Comparison of ENCODE assay signal across 1 cellular context in the genomic region with DNA sequence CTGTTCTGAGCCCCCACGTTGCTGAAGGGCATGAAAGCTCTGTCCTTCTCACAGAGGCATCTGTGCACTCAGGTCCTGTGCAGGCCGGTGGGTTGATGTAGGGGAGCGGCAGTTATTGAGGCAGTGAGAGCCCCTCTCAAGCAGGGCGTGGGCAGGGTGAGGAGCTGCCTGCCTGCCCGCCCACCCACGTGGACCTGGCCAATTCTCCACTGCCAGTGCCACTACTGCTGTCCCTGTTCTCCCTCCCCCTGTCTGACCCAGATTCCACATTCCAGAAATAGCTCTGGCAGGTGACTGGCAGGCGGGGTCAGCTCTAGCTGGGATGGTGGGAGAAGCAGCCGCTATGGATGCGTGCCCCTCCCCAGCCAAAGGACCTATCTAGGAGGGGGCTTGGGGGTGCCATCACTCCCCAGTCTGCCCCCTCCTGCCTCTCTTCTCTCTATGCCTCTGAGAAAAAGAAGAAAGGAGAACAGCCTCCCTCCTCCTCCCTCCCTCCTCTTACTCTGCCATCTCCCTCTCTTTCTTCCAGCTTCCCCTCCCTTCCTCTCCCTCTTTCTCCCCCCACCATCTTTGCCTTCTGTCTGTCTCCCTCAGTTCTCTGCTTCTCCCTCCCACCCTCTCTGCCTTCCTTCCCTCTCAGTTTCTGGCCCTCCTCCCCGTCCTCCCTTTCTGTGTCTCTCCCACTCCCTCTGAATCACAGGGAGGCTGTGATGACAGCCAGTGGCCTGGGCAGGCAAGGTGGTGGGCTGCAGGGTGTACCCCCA.
TF ChIP-seq lines count a peak whose summit lies in the region.

No MANE protein-coding gene starts in this region.

TF ChIP-seq in HepG2, 621 proteins besides CTCF, POLR2A, EP300 and RAD21 (continued from another document and continues in another):
- TF ChIP-seq, protein P1, sequence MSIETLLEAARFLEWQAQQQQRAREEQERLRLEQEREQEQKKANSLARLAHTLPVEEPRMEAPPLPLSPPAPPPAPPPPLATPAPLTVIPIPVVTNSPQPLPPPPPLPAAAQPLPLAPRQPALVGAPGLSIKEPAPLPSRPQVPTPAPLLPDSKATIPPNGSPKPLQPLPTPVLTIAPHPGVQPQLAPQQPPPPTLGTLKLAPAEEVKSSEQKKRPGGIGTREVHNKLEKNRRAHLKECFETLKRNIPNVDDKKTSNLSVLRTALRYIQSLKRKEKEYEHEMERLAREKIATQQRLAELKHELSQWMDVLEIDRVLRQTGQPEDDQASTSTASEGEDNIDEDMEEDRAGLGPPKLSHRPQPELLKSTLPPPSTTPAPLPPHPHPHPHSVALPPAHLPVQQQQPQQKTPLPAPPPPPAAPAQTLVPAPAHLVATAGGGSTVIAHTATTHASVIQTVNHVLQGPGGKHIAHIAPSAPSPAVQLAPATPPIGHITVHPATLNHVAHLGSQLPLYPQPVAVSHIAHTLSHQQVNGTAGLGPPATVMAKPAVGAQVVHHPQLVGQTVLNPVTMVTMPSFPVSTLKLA (IDR thresholded peaks at IDR 0.05), result peak; percentile 52
- TF ChIP-seq RXRA (CRISPR knock-in tag; IDR thresholded peaks at IDR 0.05) (peak; percentile 51), NRL (CRISPR knock-in tag; IDR thresholded peaks at IDR 0.05; ENCODE audit: borderline replicate concordance) (peak; percentile 66; the same call in 1 of the 2 replicates), MLXIP (CRISPR knock-in tag; IDR thresholded peaks at IDR 0.05; ENCODE audit: borderline replicate concordance) (no peak), HOMEZ (CRISPR knock-in tag; IDR thresholded peaks at IDR 0.05; ENCODE audit: low read depth) (no peak), GATAD2A (CRISPR knock-in tag; IDR thresholded peaks at IDR 0.05) (0 out of 2 replicates have a peak, but pooled peaks have one; percentile 33), ARNTL (CRISPR knock-in tag; IDR thresholded peaks at IDR 0.05) (0 out of 2 replicates have a peak, but pooled peaks have one; percentile 32), NONO (IDR thresholded peaks at IDR 0.05) (0 out of 2 replicates have a peak, but pooled peaks have one; percentile 66), NONO (CRISPR knock-in tag; conservative IDR thresholded peaks at IDR 0.05) (peak; percentile 52; the same call in 1 of the 2 replicates), ZBTB7A (CRISPR knock-in tag; IDR thresholded peaks at IDR 0.05) (0 out of 2 replicates have a peak, but pooled peaks have one; percentile 15), HIVEP1 (CRISPR knock-in tag; IDR thresholded peaks at IDR 0.05) (0 out of 2 replicates have a peak, but pooled peaks have one; percentile 28), TAF15 (IDR thresholded peaks at IDR 0.05; ENCODE audit: low read depth, low read length, poor library complexity, severe bottlenecking) (no peak), MED1 (CRISPR knock-in tag; IDR thresholded peaks at IDR 0.05) (peak; percentile 34; the same call in 1 of the 2 replicates), GABPA (IDR thresholded peaks at IDR 0.05; ENCODE audit: low read depth, low read length) (no peak), GABPA (CRISPR knock-in tag; IDR thresholded peaks at IDR 0.05; ENCODE audit: low read depth) (no peak), ZNF121 (CRISPR knock-in tag; IDR thresholded peaks at IDR 0.05) (0 out of 2 replicates have a peak, but pooled peaks have one; percentile 5), ZNF337 (CRISPR knock-in tag; IDR thresholded peaks at IDR 0.05; ENCODE audit: borderline replicate concordance, low read depth) (no peak), ZNF543 (CRISPR knock-in tag; IDR thresholded peaks at IDR 0.05) (0 out of 2 replicates have a peak, but pooled peaks have one; percentile 45), KLF9 (CRISPR knock-in tag; IDR thresholded peaks at IDR 0.05; ENCODE audit: low read depth) (no peak), DMAP1 (CRISPR knock-in tag; IDR thresholded peaks at IDR 0.05) (0 out of 2 replicates have a peak, but pooled peaks have one; percentile 32), TEAD3 (CRISPR knock-in tag; optimal IDR thresholded peaks at IDR 0.05; ENCODE audit: borderline replicate concordance) (peak; percentile 98), ZNF839 (CRISPR knock-in tag; IDR thresholded peaks at IDR 0.05; ENCODE audit: borderline replicate concordance) (0 out of 2 replicates have a peak, but pooled peaks have one; percentile 21), ZNF746 (CRISPR knock-in tag; IDR thresholded peaks at IDR 0.05) (peak; percentile 54; the same call in 1 of the 2 replicates), ZNF513 (CRISPR knock-in tag; conservative IDR thresholded peaks at IDR 0.05) (no peak), RARA (CRISPR knock-in tag; IDR thresholded peaks at IDR 0.05) (peak; percentile 57; the same call in 1 of the 2 replicates), ZNF720 (CRISPR knock-in tag; IDR thresholded peaks at IDR 0.05) (no peak), XRCC5 (optimal IDR thresholded peaks at IDR 0.05; ENCODE audit: low read length) (no peak), ZNF761 (CRISPR knock-in tag; conservative IDR thresholded peaks at IDR 0.05) (0 out of 2 replicates have a peak, but pooled peaks have one; percentile 29), ZNF891 (CRISPR knock-in tag; IDR thresholded peaks at IDR 0.05) (peak; percentile 57)
- TF ChIP-seq, protein P2, sequence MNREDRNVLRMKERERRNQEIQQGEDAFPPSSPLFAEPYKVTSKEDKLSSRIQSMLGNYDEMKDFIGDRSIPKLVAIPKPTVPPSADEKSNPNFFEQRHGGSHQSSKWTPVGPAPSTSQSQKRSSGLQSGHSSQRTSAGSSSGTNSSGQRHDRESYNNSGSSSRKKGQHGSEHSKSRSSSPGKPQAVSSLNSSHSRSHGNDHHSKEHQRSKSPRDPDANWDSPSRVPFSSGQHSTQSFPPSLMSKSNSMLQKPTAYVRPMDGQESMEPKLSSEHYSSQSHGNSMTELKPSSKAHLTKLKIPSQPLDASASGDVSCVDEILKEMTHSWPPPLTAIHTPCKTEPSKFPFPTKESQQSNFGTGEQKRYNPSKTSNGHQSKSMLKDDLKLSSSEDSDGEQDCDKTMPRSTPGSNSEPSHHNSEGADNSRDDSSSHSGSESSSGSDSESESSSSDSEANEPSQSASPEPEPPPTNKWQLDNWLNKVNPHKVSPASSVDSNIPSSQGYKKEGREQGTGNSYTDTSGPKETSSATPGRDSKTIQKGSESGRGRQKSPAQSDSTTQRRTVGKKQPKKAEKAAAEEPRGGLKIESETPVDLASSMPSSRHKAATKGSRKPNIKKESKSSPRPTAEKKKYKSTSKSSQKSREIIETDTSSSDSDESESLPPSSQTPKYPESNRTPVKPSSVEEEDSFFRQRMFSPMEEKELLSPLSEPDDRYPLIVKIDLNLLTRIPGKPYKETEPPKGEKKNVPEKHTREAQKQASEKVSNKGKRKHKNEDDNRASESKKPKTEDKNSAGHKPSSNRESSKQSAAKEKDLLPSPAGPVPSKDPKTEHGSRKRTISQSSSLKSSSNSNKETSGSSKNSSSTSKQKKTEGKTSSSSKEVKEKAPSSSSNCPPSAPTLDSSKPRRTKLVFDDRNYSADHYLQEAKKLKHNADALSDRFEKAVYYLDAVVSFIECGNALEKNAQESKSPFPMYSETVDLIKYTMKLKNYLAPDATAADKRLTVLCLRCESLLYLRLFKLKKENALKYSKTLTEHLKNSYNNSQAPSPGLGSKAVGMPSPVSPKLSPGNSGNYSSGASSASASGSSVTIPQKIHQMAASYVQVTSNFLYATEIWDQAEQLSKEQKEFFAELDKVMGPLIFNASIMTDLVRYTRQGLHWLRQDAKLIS (CRISPR knock-in tag; IDR thresholded peaks at IDR 0.05), result no peak
- TF ChIP-seq, protein P3, sequence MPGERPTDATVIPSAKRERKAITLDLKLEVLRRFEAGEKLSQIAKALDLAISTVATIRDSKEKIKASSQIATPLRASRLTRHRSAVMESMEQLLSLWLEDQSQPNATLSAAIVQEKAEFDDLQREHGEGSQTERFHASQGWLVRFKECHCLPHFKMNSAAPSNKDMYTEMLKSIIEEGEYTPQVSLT (CRISPR knock-in tag; IDR thresholded peaks at IDR 0.05; ENCODE audit: borderline replicate concordance, low read depth), result no peak
- TF ChIP-seq, protein P4, sequence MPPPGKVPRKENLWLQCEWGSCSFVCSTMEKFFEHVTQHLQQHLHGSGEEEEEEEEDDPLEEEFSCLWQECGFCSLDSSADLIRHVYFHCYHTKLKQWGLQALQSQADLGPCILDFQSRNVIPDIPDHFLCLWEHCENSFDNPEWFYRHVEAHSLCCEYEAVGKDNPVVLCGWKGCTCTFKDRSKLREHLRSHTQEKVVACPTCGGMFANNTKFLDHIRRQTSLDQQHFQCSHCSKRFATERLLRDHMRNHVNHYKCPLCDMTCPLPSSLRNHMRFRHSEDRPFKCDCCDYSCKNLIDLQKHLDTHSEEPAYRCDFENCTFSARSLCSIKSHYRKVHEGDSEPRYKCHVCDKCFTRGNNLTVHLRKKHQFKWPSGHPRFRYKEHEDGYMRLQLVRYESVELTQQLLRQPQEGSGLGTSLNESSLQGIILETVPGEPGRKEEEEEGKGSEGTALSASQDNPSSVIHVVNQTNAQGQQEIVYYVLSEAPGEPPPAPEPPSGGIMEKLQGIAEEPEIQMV (CRISPR knock-in tag; IDR thresholded peaks at IDR 0.05; ENCODE audit: low read depth), result no peak
- TF ChIP-seq, protein P5, sequence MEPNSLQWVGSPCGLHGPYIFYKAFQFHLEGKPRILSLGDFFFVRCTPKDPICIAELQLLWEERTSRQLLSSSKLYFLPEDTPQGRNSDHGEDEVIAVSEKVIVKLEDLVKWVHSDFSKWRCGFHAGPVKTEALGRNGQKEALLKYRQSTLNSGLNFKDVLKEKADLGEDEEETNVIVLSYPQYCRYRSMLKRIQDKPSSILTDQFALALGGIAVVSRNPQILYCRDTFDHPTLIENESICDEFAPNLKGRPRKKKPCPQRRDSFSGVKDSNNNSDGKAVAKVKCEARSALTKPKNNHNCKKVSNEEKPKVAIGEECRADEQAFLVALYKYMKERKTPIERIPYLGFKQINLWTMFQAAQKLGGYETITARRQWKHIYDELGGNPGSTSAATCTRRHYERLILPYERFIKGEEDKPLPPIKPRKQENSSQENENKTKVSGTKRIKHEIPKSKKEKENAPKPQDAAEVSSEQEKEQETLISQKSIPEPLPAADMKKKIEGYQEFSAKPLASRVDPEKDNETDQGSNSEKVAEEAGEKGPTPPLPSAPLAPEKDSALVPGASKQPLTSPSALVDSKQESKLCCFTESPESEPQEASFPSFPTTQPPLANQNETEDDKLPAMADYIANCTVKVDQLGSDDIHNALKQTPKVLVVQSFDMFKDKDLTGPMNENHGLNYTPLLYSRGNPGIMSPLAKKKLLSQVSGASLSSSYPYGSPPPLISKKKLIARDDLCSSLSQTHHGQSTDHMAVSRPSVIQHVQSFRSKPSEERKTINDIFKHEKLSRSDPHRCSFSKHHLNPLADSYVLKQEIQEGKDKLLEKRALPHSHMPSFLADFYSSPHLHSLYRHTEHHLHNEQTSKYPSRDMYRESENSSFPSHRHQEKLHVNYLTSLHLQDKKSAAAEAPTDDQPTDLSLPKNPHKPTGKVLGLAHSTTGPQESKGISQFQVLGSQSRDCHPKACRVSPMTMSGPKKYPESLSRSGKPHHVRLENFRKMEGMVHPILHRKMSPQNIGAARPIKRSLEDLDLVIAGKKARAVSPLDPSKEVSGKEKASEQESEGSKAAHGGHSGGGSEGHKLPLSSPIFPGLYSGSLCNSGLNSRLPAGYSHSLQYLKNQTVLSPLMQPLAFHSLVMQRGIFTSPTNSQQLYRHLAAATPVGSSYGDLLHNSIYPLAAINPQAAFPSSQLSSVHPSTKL (CRISPR knock-in tag; IDR thresholded peaks at IDR 0.05), result peak; percentile 23; the same call in 1 of the 2 replicates
- TF ChIP-seq, protein P6, sequence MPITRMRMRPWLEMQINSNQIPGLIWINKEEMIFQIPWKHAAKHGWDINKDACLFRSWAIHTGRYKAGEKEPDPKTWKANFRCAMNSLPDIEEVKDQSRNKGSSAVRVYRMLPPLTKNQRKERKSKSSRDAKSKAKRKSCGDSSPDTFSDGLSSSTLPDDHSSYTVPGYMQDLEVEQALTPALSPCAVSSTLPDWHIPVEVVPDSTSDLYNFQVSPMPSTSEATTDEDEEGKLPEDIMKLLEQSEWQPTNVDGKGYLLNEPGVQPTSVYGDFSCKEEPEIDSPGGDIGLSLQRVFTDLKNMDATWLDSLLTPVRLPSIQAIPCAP (CRISPR knock-in tag; IDR thresholded peaks at IDR 0.05; ENCODE audit: low read depth), result 0 out of 2 replicates have a peak, but pooled peaks have one; percentile 25
